27 cellular contexts compared by ENCODE assay signal in genomic region chr18:30444544-30444943, GRCh38.
"Had no signal": no experiment of that assay in that cellular context is flagged by ENCODE, and none has a peak within 500 bp of the region (broad histone marks: within the 10 kb centered on the region; RNA-seq: fewer than 3 reads in every experiment).

No MANE protein-coding gene starts in this region.

- H3K4me3 ChIP-seq: stomach, suprapubic skin, testis, thoracic aorta, thyroid gland, tibial artery, tibial nerve, transverse colon, upper lobe of left lung, upper lobe of right lung, uterus, vagina had no signal

- H3K27ac ChIP-seq: stomach, suprapubic skin, testis, thoracic aorta, thyroid gland, tibial artery, tibial nerve, transverse colon, upper lobe of left lung, upper lobe of right lung, uterus, vagina had no signal

- DNase-seq: stimulated activated CD4-positive, alpha-beta T cell treated with anti-CD3 and anti-CD28 coated beads, Interleukin-2, amount 100 ng/mL, for 48 hours; stimulated activated CD4-positive, alpha-beta T cell treated with anti-CD3 and anti-CD28 coated beads, Interleukin-4, amount 100 ng/mL, for 1 hour; stimulated activated CD4-positive, alpha-beta T cell treated with anti-CD3 and anti-CD28 coated beads, Interleukin-4, amount 100 ng/mL, for 24 hours; stimulated activated CD4-positive, alpha-beta T cell treated with anti-CD3 and anti-CD28 coated beads, Interleukin-4, amount 100 ng/mL, for 4 hours; stimulated activated CD8-positive, alpha-beta memory T cell treated with anti-CD3 and anti-CD28 coated beads, Interleukin-4, amount 100 ng/mL, for 48 hours; stimulated activated naive B cell treated with anti-CD40 and anti-IgM and Interleukin-4, amounts not matched to agents 10 μg/mL and 1 μg/mL and 100 μg/mL, for 72 hours; stimulated activated naive CD4-positive, alpha-beta T cell; stimulated activated naive CD4-positive, alpha-beta T cell treated with Interleukin-2 at 50 U/mL for 16 hours; stimulated activated naive CD8-positive, alpha-beta T cell treated with anti-CD3 and anti-CD28 coated beads, Interleukin-15, amount 100 ng/mL, for 72 hours; stimulated activated naive CD8-positive, alpha-beta T cell treated with anti-CD3 and anti-CD28 coated beads, Interleukin-15, Interleukin-2, amounts not matched to agents 100 U/mL and 50 U/mL, for 24 hours; stomach; substantia nigra; testis; thyroid gland; tibial artery; transverse colon; trophoblast cell; upper lobe of left lung; upper lobe of right lung; uterus had no signal

- H3K27me3 ChIP-seq: stomach, suprapubic skin, testis, thyroid gland, tibial artery, tibial nerve, transverse colon, upper lobe of left lung, upper lobe of right lung, uterus, vagina had no signal

- H3K36me3 ChIP-seq: stomach, suprapubic skin, thoracic aorta, thyroid gland, tibial artery, tibial nerve, transverse colon, upper lobe of left lung, upper lobe of right lung, uterus, vagina had no signal

- FAIRE-seq: urothelium cell line had no signal

- ATAC-seq: stimulated activated effector memory CD8-positive, alpha-beta T cell treated with anti-CD3 and anti-CD28 coated beads, Interleukin-12 subunit alpha, Interleukin-12 subunit beta, amount 100 ng/mL, for 72 hours; stimulated activated memory B cell treated with anti-CD40 and anti-IgM and Interleukin-4, amounts not matched to agents 10 μg/mL and 1 μg/mL and 100 μg/mL, for 72 hours; stimulated activated naive B cell treated with anti-CD40 and anti-IgM and Interleukin-4, amounts not matched to agents 10 μg/mL and 1 μg/mL and 100 μg/mL, for 72 hours; stimulated activated naive CD8-positive, alpha-beta T cell treated with anti-CD3 and anti-CD28 coated beads, Interleukin-15, amount 100 ng/mL, for 72 hours; stimulated activated naive CD8-positive, alpha-beta T cell treated with anti-CD3 and anti-CD28 coated beads, Interleukin-15, Interleukin-2, amounts not matched to agents 100 U/mL and 50 U/mL, for 24 hours; upper lobe of right lung had no signal

- H3K4me1 ChIP-seq: stomach, suprapubic skin, testis, thyroid gland, tibial artery, tibial nerve, transverse colon, upper lobe of left lung, upper lobe of right lung, uterus, vagina had no signal

- H3K9me3 ChIP-seq: stomach, suprapubic skin, testis, thoracic aorta, thyroid gland, tibial artery, tibial nerve, transverse colon, upper lobe of left lung, upper lobe of right lung, uterus, vagina had no signal
